ENCODE assay signal across 23 cellular contexts in the genomic region with DNA sequence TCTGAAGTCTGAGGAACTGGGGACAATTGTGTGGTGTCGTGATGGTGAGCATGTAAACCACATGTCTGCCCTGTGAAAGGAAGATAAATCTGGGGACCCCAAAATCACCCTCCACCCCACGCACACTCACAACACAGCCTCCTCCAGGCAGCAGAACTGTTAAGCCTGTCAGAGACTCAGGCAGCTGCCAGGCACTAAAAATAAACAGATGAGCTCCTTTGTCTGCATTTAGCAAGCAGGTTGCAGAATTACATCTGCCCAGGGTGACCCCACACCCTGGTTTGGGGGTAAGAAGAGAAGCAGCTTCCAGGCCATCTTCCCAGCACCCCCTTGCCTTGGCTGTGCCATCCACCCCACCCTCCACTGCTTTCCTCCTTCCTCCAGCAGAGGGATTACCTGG.
"Had no signal": no experiment of that assay in that cellular context is flagged by ENCODE, and none has a peak within 500 bp of the region (broad histone marks: within the 10 kb centered on the region; RNA-seq: fewer than 3 reads in every experiment).

No MANE protein-coding gene starts in this region.

- H3K27me3 ChIP-seq: right lobe of liver, thyroid gland, upper lobe of left lung, vagina had no signal

- H3K27ac ChIP-seq: left lung, parathyroid adenoma, right lobe of liver, stomach, thyroid gland, upper lobe of left lung, vagina had no signal

- H3K9me3 ChIP-seq: left lung, right lobe of liver, stomach, thyroid gland, upper lobe of left lung, vagina had no signal

- DNase-seq: activated CD4-positive, alpha-beta memory T cell treated with anti-CD3 and anti-CD28 coated beads, Interleukin-2, amount 10 ng/mL, durations not matched to agents 7 days and 5 days; activated CD4-positive, alpha-beta T cell treated with anti-CD3 and anti-CD28 coated beads for 1 hour; activated CD4-positive, alpha-beta T cell treated with anti-CD3 and anti-CD28 coated beads, Interleukin-2, amount 10 ng/mL, durations not matched to agents 7 days and 5 days; activated CD8-positive, alpha-beta memory T cell treated with anti-CD3 and anti-CD28 coated beads, Interleukin-2, amount 50 U/mL, for 48 hours; activated gamma-delta T cell; activated naive CD4-positive, alpha-beta T cell treated with anti-CD3 and anti-CD28 coated beads, Interleukin-2, amount 10 ng/mL, durations not matched to agents 7 days and 5 days; activated naive CD8-positive, alpha-beta T cell treated with anti-CD3 and anti-CD28 coated beads, Interleukin-2, amount 50 U/mL, for 24 hours; activated T-cell treated with anti-CD3 and anti-CD28 coated beads, Interleukin-2, amount 50 U/mL, for 24 hours; central memory CD4-positive, alpha-beta T cell; kidney glomerular epithelial cell; left lung; naive thymus-derived CD4-positive, alpha-beta T cell; right lobe of liver; small intestine; stimulated activated CD4-positive, alpha-beta T cell treated with anti-CD3 and anti-CD28 coated beads, Interleukin-4, amount 100 ng/mL, for 24 hours; stomach; T-helper 2 cell; thyroid gland; upper lobe of left lung had no signal

- H3K36me3 ChIP-seq: left lung, right lobe of liver, stomach, thyroid gland, upper lobe of left lung, vagina had no signal

- H3K4me3 Mint-ChIP-seq: activated CD4-positive, alpha-beta memory T cell treated with anti-CD3 and anti-CD28 coated beads, Interleukin-2, amount 10 ng/mL, durations not matched to agents 7 days and 5 days; activated CD4-positive, alpha-beta T cell treated with anti-CD3 and anti-CD28 coated beads, Interleukin-2, amount 10 ng/mL, durations not matched to agents 7 days and 5 days; activated naive CD4-positive, alpha-beta T cell treated with anti-CD3 and anti-CD28 coated beads, Interleukin-2, amount 10 ng/mL, durations not matched to agents 7 days and 5 days; activated naive CD8-positive, alpha-beta T cell treated with anti-CD3 and anti-CD28 coated beads, Interleukin-2, amount 50 U/mL, for 24 hours; activated T-cell treated with anti-CD3 and anti-CD28 coated beads, Interleukin-2, amount 50 U/mL, for 24 hours; naive thymus-derived CD4-positive, alpha-beta T cell; stimulated activated effector memory CD8-positive, alpha-beta T cell treated with anti-CD3 and anti-CD28 coated beads, Interleukin-12 subunit alpha, Interleukin-12 subunit beta, amount 100 ng/mL, for 72 hours; WTC11 had no signal

- H3K9ac ChIP-seq: parathyroid adenoma had no signal

- H3K9me3 Mint-ChIP-seq: activated CD4-positive, alpha-beta memory T cell treated with anti-CD3 and anti-CD28 coated beads, Interleukin-2, amount 10 ng/mL, durations not matched to agents 7 days and 5 days; activated CD4-positive, alpha-beta T cell treated with anti-CD3 and anti-CD28 coated beads, Interleukin-2, amount 10 ng/mL, durations not matched to agents 7 days and 5 days; activated naive CD4-positive, alpha-beta T cell treated with anti-CD3 and anti-CD28 coated beads, Interleukin-2, amount 10 ng/mL, durations not matched to agents 7 days and 5 days; activated naive CD8-positive, alpha-beta T cell treated with anti-CD3 and anti-CD28 coated beads, Interleukin-2, amount 50 U/mL, for 24 hours; activated T-cell treated with anti-CD3 and anti-CD28 coated beads, Interleukin-2, amount 50 U/mL, for 24 hours; stimulated activated effector memory CD8-positive, alpha-beta T cell treated with anti-CD3 and anti-CD28 coated beads, Interleukin-12 subunit alpha, Interleukin-12 subunit beta, amount 100 ng/mL, for 72 hours; WTC11 had no signal

- ATAC-seq: activated naive CD8-positive, alpha-beta T cell treated with anti-CD3 and anti-CD28 coated beads, Interleukin-2, amount 50 U/mL, for 24 hours; left lung; naive thymus-derived CD4-positive, alpha-beta T cell; right lobe of liver; stimulated activated effector memory CD8-positive, alpha-beta T cell treated with anti-CD3 and anti-CD28 coated beads, Interleukin-12 subunit alpha, Interleukin-12 subunit beta, amount 100 ng/mL, for 72 hours; WTC11 had no signal

- H3K4me1 ChIP-seq: left lung, parathyroid adenoma, right lobe of liver, stomach, thyroid gland, upper lobe of left lung, vagina had no signal

- H3K36me3 Mint-ChIP-seq: activated naive CD4-positive, alpha-beta T cell treated with anti-CD3 and anti-CD28 coated beads, Interleukin-2, amount 10 ng/mL, durations not matched to agents 7 days and 5 days; naive thymus-derived CD4-positive, alpha-beta T cell; stimulated activated effector memory CD8-positive, alpha-beta T cell treated with anti-CD3 and anti-CD28 coated beads, Interleukin-12 subunit alpha, Interleukin-12 subunit beta, amount 100 ng/mL, for 72 hours; WTC11 had no signal

- H3K4me1 Mint-ChIP-seq: activated CD4-positive, alpha-beta memory T cell treated with anti-CD3 and anti-CD28 coated beads, Interleukin-2, amount 10 ng/mL, durations not matched to agents 7 days and 5 days; activated CD4-positive, alpha-beta T cell treated with anti-CD3 and anti-CD28 coated beads, Interleukin-2, amount 10 ng/mL, durations not matched to agents 7 days and 5 days; activated naive CD4-positive, alpha-beta T cell treated with anti-CD3 and anti-CD28 coated beads, Interleukin-2, amount 10 ng/mL, durations not matched to agents 7 days and 5 days; naive thymus-derived CD4-positive, alpha-beta T cell; WTC11 had no signal

- H3K27ac Mint-ChIP-seq: activated CD4-positive, alpha-beta memory T cell treated with anti-CD3 and anti-CD28 coated beads, Interleukin-2, amount 10 ng/mL, durations not matched to agents 7 days and 5 days; activated CD4-positive, alpha-beta T cell treated with anti-CD3 and anti-CD28 coated beads, Interleukin-2, amount 10 ng/mL, durations not matched to agents 7 days and 5 days; activated naive CD4-positive, alpha-beta T cell treated with anti-CD3 and anti-CD28 coated beads, Interleukin-2, amount 10 ng/mL, durations not matched to agents 7 days and 5 days; activated T-cell treated with anti-CD3 and anti-CD28 coated beads, Interleukin-2, amount 50 U/mL, for 24 hours; naive thymus-derived CD4-positive, alpha-beta T cell; WTC11 had no signal

- H2AFZ ChIP-seq: parathyroid adenoma had no signal

- H3K4me3 ChIP-seq: left lung, right lobe of liver, stomach, thyroid gland, upper lobe of left lung, vagina had no signal
